Comparison of ENCODE assay signal across 14 cellular contexts in the genomic region with DNA sequence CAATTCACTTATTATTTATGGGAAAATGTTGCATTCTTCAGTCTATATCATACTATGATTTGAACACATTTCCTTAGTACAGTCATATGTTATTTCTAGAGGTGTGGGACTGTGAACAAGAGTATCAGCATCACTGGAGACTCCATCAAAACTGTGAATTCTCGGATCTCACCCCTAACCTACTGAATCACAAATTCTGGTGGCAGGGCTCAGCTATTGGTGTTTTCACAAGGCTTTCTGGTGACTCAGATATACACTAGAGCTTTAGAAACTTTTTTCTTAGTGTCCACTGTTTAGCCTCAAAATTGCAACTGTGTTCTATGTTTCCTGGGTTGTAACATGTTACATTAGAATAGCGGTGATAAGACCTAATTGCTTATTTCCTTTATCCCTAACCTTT.
A peak's percentile ranks its signal among the peaks of the same experiment; 100 is the strongest.
DNase-seq lines count a peak whose midpoint lies in the region; ATAC-seq, FAIRE-seq and TF ChIP-seq lines count a peak whose summit lies in the region.
"Had no signal": no experiment of that assay in that cellular context is flagged by ENCODE, and none has a peak within 500 bp of the region (broad histone marks: within the 10 kb centered on the region; RNA-seq: fewer than 3 reads in every experiment).

No MANE protein-coding gene starts in this region.

- FAIRE-seq in astrocyte (lab: Jason Lieb, UNC): peak; percentile 81

- H4K20me1 ChIP-seq in astrocyte (ENCODE audit: insufficient read depth, low read length): no peaks in the 10 kb centered on the region
- H4K20me1 ChIP-seq: BLaER1 had no signal

- no peaks in the 10 kb centered on the region for H3K36me3 ChIP-seq in astrocyte (ENCODE audit: insufficient read depth, low read length)
- H3K36me3 ChIP-seq: BLaER1 had no signal

- H3K4me3 ChIP-seq in astrocyte (ENCODE audit: insufficient read depth, low read depth, low read length): no peak overlapping the region
- no peak overlapping the region for H3K4me3 ChIP-seq in fibroblast of pulmonary artery (replicated peaks; ENCODE audit: low read depth, low read length)
- H3K4me3 ChIP-seq: BLaER1, PC-9 had no signal

- TF ChIP-seq CTCF in astrocyte (IDR thresholded peaks at IDR 0.05; ENCODE audit: insufficient read depth, low read depth, low read length) (no peak), fibroblast of pulmonary artery (IDR thresholded peaks at IDR 0.05; ENCODE audit: low read length, missing control alignments) (no peak)

- H3K9ac ChIP-seq in astrocyte (ENCODE audit: low read length): no peak overlapping the region
- H3K9ac ChIP-seq: BLaER1 had no signal

- H3K4me1 Mint-ChIP-seq in astrocyte (ENCODE audit: low read depth, unreplicated experiment): peaks cover 6% of the 10 kb centered on the region

- no peak overlapping the region for H3K27ac Mint-ChIP-seq in astrocyte (ENCODE audit: unreplicated experiment)
- H3K27ac Mint-ChIP-seq: CD8-positive, alpha-beta memory T cell; H9 had no signal

- H3K4me2 ChIP-seq in astrocyte (ENCODE audit: low read length): no peak overlapping the region
- H3K4me2 ChIP-seq: BLaER1, PC-9 had no signal

- H3K36me3 Mint-ChIP-seq in astrocyte (ENCODE audit: low read depth, unreplicated experiment): no peaks in the 10 kb centered on the region
- H3K36me3 Mint-ChIP-seq: CD8-positive, alpha-beta memory T cell had no signal

- ATAC-seq in HG02678 (IDR thresholded peaks at IDR 0.05; ENCODE audit: unreplicated experiment): no peak
- no peak for ATAC-seq in GM18909 (IDR thresholded peaks at IDR 0.05; ENCODE audit: poor library complexity, unreplicated experiment)

- no peaks in the 10 kb centered on the region for H3K9me3 ChIP-seq in astrocyte (ENCODE audit: insufficient read depth, low read depth, low read length)
- H3K9me3 ChIP-seq: BLaER1 had no signal

- no peak overlapping the region for H3K27ac ChIP-seq in astrocyte (ENCODE audit: low read depth, low read length)
- H3K27ac ChIP-seq: BLaER1, PC-9 had no signal

- no peaks in the 10 kb centered on the region for H3K79me2 ChIP-seq in astrocyte (ENCODE audit: insufficient read depth, low read length)

- H3K4me3 Mint-ChIP-seq in astrocyte (ENCODE audit: unreplicated experiment): no peak overlapping the region
- H3K4me3 Mint-ChIP-seq: CD8-positive, alpha-beta memory T cell; H9 had no signal

- peaks cover 3% of the 10 kb centered on the region for H3K4me1 ChIP-seq in astrocyte (ENCODE audit: insufficient read depth, low read length)

- H2AFZ ChIP-seq in astrocyte (ENCODE audit: low read depth, low read length): no peak overlapping the region
- H2AFZ ChIP-seq: PC-9 had no signal

- peak; percentile 16 for DNase-seq in HCEC 1CT
- peak; percentile 35 for DNase-seq in astrocyte (ENCODE audit: low read depth)
- DNase-seq in fibroblast of pulmonary artery (ENCODE audit: low read depth): peak; percentile 39
- DNase-seq in stromal cell of bone marrow (ENCODE audit: low read depth): peak; percentile 38
- DNase-seq in NCI-H345 treated with DMSO at 0.1 percent for 48 hours (lab: John Stamatoyannopoulos, UW; ENCODE audit: unreplicated experiment): no peak
- DNase-seq: CD8-positive, alpha-beta memory T cell; H9; NCI-H146; NCI-H2081 treated with DMSO at 0.1 percent for 48 hours; NCI-H526; PC-9 had no signal

- no peaks in the 10 kb centered on the region for H3K27me3 Mint-ChIP-seq in astrocyte (ENCODE audit: low read depth, unreplicated experiment)

- peaks cover 7% of the 10 kb centered on the region for H3K9me3 Mint-ChIP-seq in astrocyte (ENCODE audit: unreplicated experiment)
- H3K9me3 Mint-ChIP-seq: CD8-positive, alpha-beta memory T cell had no signal

- H3K27me3 ChIP-seq in astrocyte (ENCODE audit: insufficient read depth, low read length): no peaks in the 10 kb centered on the region
- H3K27me3 ChIP-seq: BLaER1 had no signal
